Comparison of ENCODE assay signal across 8 cellular contexts in genomic region chr1:153805042-153805745, GRCh38. TPM values are rescaled to one million over a fixed set of nuclear protein-coding genes. Genes with fewer than 3 reads are reported as not detected.
DNase-seq lines count a peak whose midpoint lies in the region; ATAC-seq and TF ChIP-seq lines count a peak whose summit lies in the region.

No MANE protein-coding gene starts in this region.

- H3K4me2 ChIP-seq in neuronal stem cell (ENCODE audit: insufficient read depth, low read length, poor library complexity, severe bottlenecking), result no peak overlapping the region

- H3K4me3 Mint-ChIP-seq in activated naive CD8-positive, alpha-beta T cell, result peak overlapping the region; percentile 68
- peak overlapping the region; percentile 26 to 40 (median 30) for H3K4me3 Mint-ChIP-seq in immature natural killer cell

- no peaks in the 10 kb centered on the region for H3K27me3 Mint-ChIP-seq in activated naive CD8-positive, alpha-beta T cell
- H3K27me3 Mint-ChIP-seq in immature natural killer cell (ENCODE audit: low read depth in 3 of 3), result peaks cover 0 to 8% (median 5%) of the 10 kb centered on the region in 3 donors

- H3K9me3 ChIP-seq in SJCRH30 (replicated peaks) (no peaks in the 10 kb centered on the region), neuronal stem cell (replicated peaks in 1 of 2; ENCODE audit: control insufficient read depth in 2 of 2, insufficient read depth in 1 of 2, low read depth in 1 of 2, low read length in 2 of 2) (no peaks in the 10 kb centered on the region)

- no peaks in the 10 kb centered on the region for H3K9me3 Mint-ChIP-seq in activated naive CD8-positive, alpha-beta T cell (ENCODE audit: low read depth)
- H3K9me3 Mint-ChIP-seq in immature natural killer cell, result no peaks in the 10 kb centered on the region

- no peak overlapping the region for H4K8ac ChIP-seq in neuronal stem cell (ENCODE audit: low read depth, low read length)

- H3K14ac ChIP-seq in neuronal stem cell (ENCODE audit: low read length), result no peak overlapping the region

- no peaks in the 10 kb centered on the region for H3K79me1 ChIP-seq in neuronal stem cell (ENCODE audit: low read depth, low read length)

- H3K4me1 ChIP-seq in SJCRH30, result no peaks in the 10 kb centered on the region
- no peaks in the 10 kb centered on the region for H3K4me1 ChIP-seq in neuronal stem cell (ENCODE audit: control insufficient read depth in 2 of 2, insufficient read depth in 1 of 2, low read depth in 1 of 2, low read length in 2 of 2)

- TF ChIP-seq CTCF in AG10803 (conservative IDR thresholded peaks at IDR 0.05; ENCODE audit: low read length), result no peak

- peak; percentile 89 for ATAC-seq in HG03280 (IDR thresholded peaks at IDR 0.05; ENCODE audit: unreplicated experiment)

- peak overlapping the region; percentile 92 for H3K27ac Mint-ChIP-seq in activated naive CD8-positive, alpha-beta T cell
- H3K27ac Mint-ChIP-seq in immature natural killer cell, result peak overlapping the region; percentile 72 to 94 (median 84)

- no peak overlapping the region for H2BK5ac ChIP-seq in neuronal stem cell (ENCODE audit: low read length)

- H3K4ac ChIP-seq in neuronal stem cell (ENCODE audit: low read length), result no peak overlapping the region

- peaks cover 35% of the 10 kb centered on the region for H3K4me1 Mint-ChIP-seq in activated naive CD8-positive, alpha-beta T cell (ENCODE audit: low read depth)
- peaks cover 36 to 40% of the 10 kb centered on the region in 2 donors for H3K4me1 Mint-ChIP-seq in immature natural killer cell

- H3K36me3 Mint-ChIP-seq in activated naive CD8-positive, alpha-beta T cell, result peaks cover 4% of the 10 kb centered on the region
- H3K36me3 Mint-ChIP-seq in immature natural killer cell, result peaks cover 3 to 25% (median 16%) of the 10 kb centered on the region in 3 donors

- H4K91ac ChIP-seq in neuronal stem cell (ENCODE audit: low read depth, low read length, poor library complexity), result no peak overlapping the region

- no peak overlapping the region for H2BK12ac ChIP-seq in neuronal stem cell (ENCODE audit: low read length)

- H3K36me3 ChIP-seq in SJCRH30, result peaks cover 5% of the 10 kb centered on the region; the same call in 1 of the 2 replicates
- peaks cover 24 to 73% of the 10 kb centered on the region in 2 donors for H3K36me3 ChIP-seq in neuronal stem cell (replicated peaks in 1 of 2; ENCODE audit: control insufficient read depth in 2 of 2, insufficient read depth in 2 of 2, low read length in 2 of 2)

- no peak overlapping the region for H2AK5ac ChIP-seq in neuronal stem cell (ENCODE audit: low read depth, low read length)

- H3K9ac ChIP-seq in neuronal stem cell (ENCODE audit: low read depth, low read length, poor library complexity), result no peak overlapping the region

- no peak overlapping the region for H3K18ac ChIP-seq in neuronal stem cell (ENCODE audit: low read length)

- H2AFZ ChIP-seq in neuronal stem cell (ENCODE audit: low read length), result no peak overlapping the region

- H3K4me3 ChIP-seq in AG10803 (ENCODE audit: low read length), result no peak overlapping the region
- no peak overlapping the region for H3K4me3 ChIP-seq in SJCRH30
- H3K4me3 ChIP-seq in neuronal stem cell (ENCODE audit: low read length in 2 of 2), result no peak overlapping the region

- H3K27ac ChIP-seq in SJCRH30, result no peak overlapping the region
- no peak overlapping the region for H3K27ac ChIP-seq in neuronal stem cell (replicated peaks; ENCODE audit: low read length)

- no CpG with 5 or more reads among the region's 5 CpGs for WGBS in neuronal stem cell (ENCODE audit: extremely low coverage in 2 of 2, insufficient read length in 2 of 2, insufficient replicate concordance in 1 of 2), 2 donors

- no peak overlapping the region for H2BK120ac ChIP-seq in neuronal stem cell (ENCODE audit: low read depth, low read length)

- H3K27me3 ChIP-seq in SJCRH30 (no peaks in the 10 kb centered on the region), neuronal stem cell (ENCODE audit: control insufficient read depth in 3 of 3, insufficient read depth in 3 of 3, low read depth in 1 of 3, low read length in 3 of 3) (no peaks in the 10 kb centered on the region)

- H3K23ac ChIP-seq in neuronal stem cell (ENCODE audit: low read depth, low read length, poor library complexity), result no peak overlapping the region

- no peak overlapping the region for H2BK15ac ChIP-seq in neuronal stem cell (ENCODE audit: low read length)

- DNase-seq in AG10803 (ENCODE audit: low read depth) (peak; percentile 84), GM19240 (ENCODE audit: insufficient read length, low spot score) (peak; percentile 90), SJCRH30 (peak; percentile 32 to 41), immature natural killer cell (peak; percentile 84 to 91 (median 85)), neuronal stem cell (ENCODE audit: low spot score) (no peak)
- peak; percentile 42 for DNase-seq in stimulated activated CD8-positive, alpha-beta memory T cell treated with anti-CD3 and anti-CD28 coated beads, Interleukin-4, amount 100 ng/mL, for 24 hours (ENCODE audit: low read depth)

RNA-seq across cellular contexts. Expression of gene SLC27A3, which starts 30.0 kb away (rescaled TPM):
- 1.6 and 2.1 TPM in 2 replicates for total RNA-seq in SJCRH30 (2014; rRNA removed; shearing (Covaris generic))
- 10 to 100 TPM; 38.3 to 89.0 (median 54.3) TPM for polyA plus RNA-seq in immature natural killer cell
- 7.5 TPM for polyA plus RNA-seq in neuronal stem cell (2013, experiment 1 of 2)
- 7.2 TPM for polyA plus RNA-seq in neuronal stem cell (2013, experiment 2 of 2)
